20 cellular contexts compared by ENCODE assay signal in the genomic region with DNA sequence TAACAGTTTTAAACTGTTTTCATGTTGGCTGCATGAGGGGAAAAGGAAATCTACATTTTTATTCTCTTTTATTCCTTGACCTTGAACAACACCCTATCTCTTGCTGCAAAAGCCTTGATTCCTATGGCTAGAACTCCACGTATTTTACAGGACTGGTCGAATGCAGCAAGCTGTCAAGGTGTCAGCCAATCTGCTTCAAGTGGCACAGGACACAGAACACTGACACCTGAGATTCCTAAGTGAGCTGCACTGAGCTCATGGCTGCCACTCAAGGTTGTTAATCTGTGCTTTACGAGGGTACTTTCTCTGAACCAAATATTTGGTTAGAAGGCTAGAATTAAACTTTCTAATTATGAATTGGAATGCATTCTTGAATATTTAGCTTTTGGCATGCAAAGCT.
"Had no signal": no experiment of that assay in that cellular context is flagged by ENCODE, and none has a peak within 500 bp of the region (broad histone marks: within the 10 kb centered on the region; RNA-seq: fewer than 3 reads in every experiment).

No MANE protein-coding gene starts in this region.

- ATAC-seq: activated T-cell treated with anti-CD3 and anti-CD28 coated beads, Interleukin-2, amount 50 U/mL, for 72 hours; foreskin keratinocyte; left ventricle myocardium superior; psoas muscle; stimulated activated naive CD8-positive, alpha-beta T cell treated with anti-CD3 and anti-CD28 coated beads, Interleukin-15, amount 100 ng/mL, for 72 hours had no signal

- H3K9me3 Mint-ChIP-seq: central memory CD8-positive, alpha-beta T cell; neural crest cell had no signal

- H3K27ac ChIP-seq: brain microvascular endothelial cell, colonic mucosa, foreskin keratinocyte, psoas muscle, skin epidermis, suprapubic skin, transverse colon, uterus had no signal

- DNase-seq: activated CD4-positive, alpha-beta T cell treated with anti-CD3 and anti-CD28 coated beads for 1 hour; activated effector memory CD4-positive, alpha-beta T cell treated with anti-CD3 and anti-CD28 coated beads, Interleukin-2, amount 50 U/mL, for 16 hours; activated naive CD4-positive, alpha-beta T cell treated with anti-CD3 and anti-CD28 coated beads, Interleukin-2, amount 50 U/mL, for 16 hours; activated T-cell treated with anti-CD3 and anti-CD28 coated beads, Interleukin-2, amount 50 U/mL, for 72 hours; aorta; brain microvascular endothelial cell; colonic mucosa; foreskin keratinocyte; kidney; left ventricle myocardium superior; naive B cell; psoas muscle; stimulated activated CD4-positive, alpha-beta T cell treated with anti-CD3 and anti-CD28 coated beads, Interleukin-2, amount 100 ng/mL, for 48 hours; stimulated activated naive CD8-positive, alpha-beta T cell treated with anti-CD3 and anti-CD28 coated beads, Interleukin-15, amount 100 ng/mL, for 72 hours; transverse colon; uterus had no signal

- H3K4me3 ChIP-seq: colonic mucosa, psoas muscle, skin epidermis, suprapubic skin, transverse colon, uterus had no signal

- H3K4me1 ChIP-seq: colonic mucosa, foreskin keratinocyte, psoas muscle, suprapubic skin, uterus had no signal

- H3K4me3 Mint-ChIP-seq: activated T-cell treated with anti-CD3 and anti-CD28 coated beads, Interleukin-2, amount 50 U/mL, for 72 hours; central memory CD8-positive, alpha-beta T cell; naive B cell; neural crest cell; stimulated activated naive CD8-positive, alpha-beta T cell treated with anti-CD3 and anti-CD28 coated beads, Interleukin-15, amount 100 ng/mL, for 72 hours had no signal

- H3K27me3 Mint-ChIP-seq: central memory CD8-positive, alpha-beta T cell; naive B cell; stimulated activated naive CD8-positive, alpha-beta T cell treated with anti-CD3 and anti-CD28 coated beads, Interleukin-15, amount 100 ng/mL, for 72 hours had no signal

- H3K36me3 Mint-ChIP-seq: naive B cell had no signal

- H3K9me3 ChIP-seq: colonic mucosa, psoas muscle, suprapubic skin, transverse colon, uterus had no signal

- H3K36me3 ChIP-seq: brain microvascular endothelial cell, colonic mucosa, suprapubic skin, transverse colon, uterus had no signal

- H3K4me1 Mint-ChIP-seq: central memory CD8-positive, alpha-beta T cell; naive B cell; stimulated activated naive CD8-positive, alpha-beta T cell treated with anti-CD3 and anti-CD28 coated beads, Interleukin-15, amount 100 ng/mL, for 72 hours had no signal

- H3K27me3 ChIP-seq: brain microvascular endothelial cell, colonic mucosa, foreskin keratinocyte, suprapubic skin, transverse colon, uterus had no signal

- H3K27ac Mint-ChIP-seq: activated T-cell treated with anti-CD3 and anti-CD28 coated beads, Interleukin-2, amount 50 U/mL, for 72 hours; naive B cell; stimulated activated naive CD8-positive, alpha-beta T cell treated with anti-CD3 and anti-CD28 coated beads, Interleukin-15, amount 100 ng/mL, for 72 hours had no signal
